17 cellular contexts compared by ENCODE assay signal in genomic region chr1:69551476-69552324, GRCh38.
"Had no signal": no experiment of that assay in that cellular context is flagged by ENCODE, and none has a peak within 500 bp of the region (broad histone marks: within the 10 kb centered on the region; RNA-seq: fewer than 3 reads in every experiment).

No MANE protein-coding gene starts in this region.

- H2AFZ ChIP-seq: hepatocyte had no signal

- H3K36me3 ChIP-seq: brain microvascular endothelial cell, tibial nerve had no signal

- H3K27ac ChIP-seq: brain microvascular endothelial cell, hepatocyte, tibial nerve had no signal

- H3K27me3 Mint-ChIP-seq: activated naive CD8-positive, alpha-beta T cell treated with anti-CD3 and anti-CD28 coated beads for 36 hours; dendritic cell treated with granulocyte-macrophage colony-stimulating factor and Interleukin-4, amounts not matched to agents 40 ng/mL and 50 ng/mL, for 4 days; effector memory CD8-positive, alpha-beta T cell; naive B cell; progenitor cell of endocrine pancreas; stimulated activated memory B cell treated with anti-CD40 and anti-IgM and Interleukin-4, amounts not matched to agents 10 μg/mL and 1 μg/mL and 100 μg/mL, for 72 hours had no signal

- H3K4me1 ChIP-seq: tibial nerve had no signal

- H3K4me3 Mint-ChIP-seq: activated naive CD8-positive, alpha-beta T cell treated with anti-CD3 and anti-CD28 coated beads for 36 hours; dendritic cell treated with granulocyte-macrophage colony-stimulating factor and Interleukin-4, amounts not matched to agents 40 ng/mL and 50 ng/mL, for 4 days; effector memory CD8-positive, alpha-beta T cell; stimulated activated memory B cell treated with anti-CD40 and anti-IgM and Interleukin-4, amounts not matched to agents 10 μg/mL and 1 μg/mL and 100 μg/mL, for 72 hours; T-helper 2 cell treated with Interferon-gamma antibody and Interleukin-4, amounts not matched to agents 5 μg/mL and 100 μg/mL, for 36 hours had no signal

- DNase-seq: activated CD4-positive, alpha-beta T cell treated with anti-CD3 and anti-CD28 coated beads, Interleukin-2, amount 50 U/mL, for 4 hours; activated CD4-positive, CD25-positive, alpha-beta regulatory T cell treated with anti-CD3 and anti-CD28 coated beads, Interleukin-2, amount 50 U/mL, for 72 hours; activated gamma-delta T cell treated with Interleukin-2 at 50 U/mL for 16 hours; activated naive CD8-positive, alpha-beta T cell treated with anti-CD3 and anti-CD28 coated beads for 36 hours; activated T-cell treated with anti-CD3 and anti-CD28 coated beads, Interleukin-2, amount 50 U/mL, for 48 hours; brain microvascular endothelial cell; effector memory CD8-positive, alpha-beta T cell; erythroblast; kidney glomerular epithelial cell; naive B cell; right cardiac atrium had no signal

- H3K9me3 Mint-ChIP-seq: activated naive CD8-positive, alpha-beta T cell treated with anti-CD3 and anti-CD28 coated beads for 36 hours; dendritic cell treated with granulocyte-macrophage colony-stimulating factor and Interleukin-4, amounts not matched to agents 40 ng/mL and 50 ng/mL, for 4 days; stimulated activated memory B cell treated with anti-CD40 and anti-IgM and Interleukin-4, amounts not matched to agents 10 μg/mL and 1 μg/mL and 100 μg/mL, for 72 hours; T-helper 2 cell treated with Interferon-gamma antibody and Interleukin-4, amounts not matched to agents 5 μg/mL and 100 μg/mL, for 36 hours had no signal

- H3K4me1 Mint-ChIP-seq: activated naive CD8-positive, alpha-beta T cell treated with anti-CD3 and anti-CD28 coated beads for 36 hours; naive B cell; stimulated activated memory B cell treated with anti-CD40 and anti-IgM and Interleukin-4, amounts not matched to agents 10 μg/mL and 1 μg/mL and 100 μg/mL, for 72 hours had no signal

- H3K27ac Mint-ChIP-seq: activated naive CD8-positive, alpha-beta T cell treated with anti-CD3 and anti-CD28 coated beads for 36 hours; dendritic cell treated with granulocyte-macrophage colony-stimulating factor and Interleukin-4, amounts not matched to agents 40 ng/mL and 50 ng/mL, for 4 days; effector memory CD8-positive, alpha-beta T cell; naive B cell; progenitor cell of endocrine pancreas; stimulated activated memory B cell treated with anti-CD40 and anti-IgM and Interleukin-4, amounts not matched to agents 10 μg/mL and 1 μg/mL and 100 μg/mL, for 72 hours; T-helper 2 cell treated with Interferon-gamma antibody and Interleukin-4, amounts not matched to agents 5 μg/mL and 100 μg/mL, for 36 hours had no signal

- ATAC-seq: effector memory CD8-positive, alpha-beta T cell; right cardiac atrium; stimulated activated memory B cell treated with anti-CD40 and anti-IgM and Interleukin-4, amounts not matched to agents 10 μg/mL and 1 μg/mL and 100 μg/mL, for 72 hours had no signal

- H3K27me3 ChIP-seq: brain microvascular endothelial cell, hepatocyte, tibial nerve had no signal

- H3K4me3 ChIP-seq: hepatocyte, tibial nerve had no signal

- H3K9me3 ChIP-seq: tibial nerve had no signal

- H3K79me2 ChIP-seq: hepatocyte had no signal

- H3K36me3 Mint-ChIP-seq: activated naive CD8-positive, alpha-beta T cell treated with anti-CD3 and anti-CD28 coated beads for 36 hours; naive B cell; stimulated activated memory B cell treated with anti-CD40 and anti-IgM and Interleukin-4, amounts not matched to agents 10 μg/mL and 1 μg/mL and 100 μg/mL, for 72 hours had no signal

- H3K4me2 ChIP-seq: hepatocyte had no signal
